Comparison of ENCODE assay signal across 8 cellular contexts in the genomic region with DNA sequence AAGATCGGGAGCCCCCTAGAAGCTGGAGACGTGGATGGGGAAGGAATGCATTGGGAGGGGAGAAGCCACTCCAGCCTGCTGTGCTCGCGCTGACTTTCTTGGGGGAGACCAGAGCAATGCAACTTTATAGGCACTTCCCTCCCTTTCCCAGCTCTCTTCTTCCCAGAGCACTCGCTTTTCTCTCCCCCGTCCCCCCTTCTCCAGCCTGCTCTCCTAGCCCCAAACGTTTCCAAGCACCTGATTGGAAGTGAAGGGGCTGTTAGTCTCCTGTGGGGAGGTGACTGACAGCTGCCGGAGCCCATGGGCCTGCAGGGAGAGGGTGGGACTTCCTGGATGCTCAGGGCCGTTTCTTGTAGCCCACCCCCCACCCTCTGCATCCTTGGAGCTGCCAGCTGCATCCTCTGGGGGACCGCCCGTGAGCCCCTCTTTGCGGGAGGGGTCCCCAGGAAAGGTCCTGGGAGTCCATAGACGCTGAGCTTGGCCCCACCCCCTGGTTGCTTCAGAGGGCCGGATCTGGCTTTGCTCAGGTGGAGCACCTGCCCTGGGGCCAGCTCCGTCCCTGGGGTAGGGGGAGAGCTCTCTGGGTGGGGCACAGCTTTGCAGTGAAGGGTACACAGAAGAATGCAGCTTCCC. TPM values are rescaled to one million over a fixed set of nuclear protein-coding genes. Genes with fewer than 3 reads are reported as not detected.
DNase-seq lines count a peak whose midpoint lies in the region; ATAC-seq and TF ChIP-seq lines count a peak whose summit lies in the region.

No MANE protein-coding gene starts in this region.

- POLR2A ChIA-PET in PC-3 (lab: Charles Lee; ENCODE audit: unreplicated experiment), result no interaction called here

- no TSS peak for BruUV-seq in PC-3 (replicated peaks; lab: Mats Ljungman, UMichigan)

- peaks cover 28% of the 10 kb centered on the region for H3K79me2 ChIP-seq in PC-3 (ENCODE audit: low read length)

- TF ChIP-seq CTCF in GM20000 (IDR thresholded peaks at IDR 0.05; ENCODE audit: extremely low read depth, missing control alignments) (no peak), PC-3 (conservative IDR thresholded peaks at IDR 0.05; ENCODE audit: low read depth, low read length) (no peak), choroid plexus epithelial cell (conservative IDR thresholded peaks at IDR 0.05; ENCODE audit: low read depth, low read length) (no peak), omental fat pad (IDR thresholded peaks at IDR 0.05) (no peak)

- no peak overlapping the region for H3K27ac ChIP-seq in PC-3 (ENCODE audit: low read length)
- H3K27ac ChIP-seq in muscle layer of colon (ENCODE audit: low read depth, low read length), result peak overlapping the region; percentile 27

- no peaks in the 10 kb centered on the region for H3K9me2 ChIP-seq in PC-3 (replicated peaks; ENCODE audit: low read length)

- H3K9me3 ChIP-seq in PC-3 (ENCODE audit: low read length) (no peaks in the 10 kb centered on the region), muscle layer of colon (ENCODE audit: low read length) (no peaks in the 10 kb centered on the region)

- intact Hi-C loops in PC-3 (cut with micrococcal nuclease), result loop anchor here (5.0 kb wide), 1 partner anchor 43 kb away; a partner anchor contains a TSS

- no peaks in the 10 kb centered on the region for H3F3A ChIP-seq in PC-3 (ENCODE audit: low read length, unreplicated experiment)

- no peak overlapping the region for H3K4me2 ChIP-seq in PC-3 (ENCODE audit: low read length)

- no peaks in the 10 kb centered on the region for H3K27me3 ChIP-seq in PC-3 (ENCODE audit: low read length)
- H3K27me3 ChIP-seq in muscle layer of colon (ENCODE audit: control insufficient read depth in 1 of 2, insufficient read depth in 2 of 2, low read length in 2 of 2), result no peaks in the 10 kb centered on the region

- no peaks in the 10 kb centered on the region for H4K20me1 ChIP-seq in PC-3 (ENCODE audit: low read length)

- DNase-seq in Ammon's horn (ENCODE audit: low spot score), result peak; percentile 82
- peak; percentile 85 for DNase-seq in GM20000 (ENCODE audit: low spot score)
- peak; percentile 12 for DNase-seq in PC-3
- DNase-seq in choroid plexus epithelial cell (ENCODE audit: low read depth), result peak; percentile 82
- no peak for DNase-seq in omental fat pad (ENCODE audit: low spot score)

- H3K4me3 ChIP-seq in PC-3 (ENCODE audit: low read length) (no peak overlapping the region), choroid plexus epithelial cell (ENCODE audit: low read depth, low read length) (peak overlapping the region; percentile 78), muscle layer of colon (ENCODE audit: low read depth in 1 of 2, low read length in 2 of 2) (peak overlapping the region in 1 of 2 donors; percentile 28)

- H2AFZ ChIP-seq in PC-3 (ENCODE audit: low read length), result no peak overlapping the region

- no peak overlapping the region for H3K9ac ChIP-seq in PC-3 (ENCODE audit: low read length)
- no peak overlapping the region for H3K9ac ChIP-seq in muscle layer of colon (ENCODE audit: low read length)

- CTCF ChIA-PET in PC-3 (lab: Charles Lee), result no interaction called here

- ATAC-seq in PC-3, result no peak
- ATAC-seq in GM21529 (IDR thresholded peaks at IDR 0.05; ENCODE audit: unreplicated experiment), result no peak
- no peak for ATAC-seq in HG02852 (IDR thresholded peaks at IDR 0.05; ENCODE audit: unreplicated experiment)
- no peak for ATAC-seq in omental fat pad (ENCODE audit: low FRiP score)

- peaks cover 13% of the 10 kb centered on the region; the same call in 1 of the 2 replicates for H3K36me3 ChIP-seq in PC-3 (ENCODE audit: low read depth, low read length)
- peaks cover 13% of the 10 kb centered on the region for H3K36me3 ChIP-seq in muscle layer of colon (ENCODE audit: insufficient read depth, low read length)

- peaks cover 13% of the 10 kb centered on the region; the same call in 1 of the 2 replicates for H3K4me1 ChIP-seq in PC-3 (ENCODE audit: insufficient read depth, low read length)
- peaks cover 21% of the 10 kb centered on the region for H3K4me1 ChIP-seq in muscle layer of colon (ENCODE audit: insufficient read depth, low read length)

RNA-seq across cellular contexts. Expression of a gene that starts 2.5 kb away (rescaled TPM):
- total RNA-seq in PC-3 (2014; rRNA removed), result 111 and 165 TPM in 2 replicates
- total RNA-seq in omental fat pad, result 10 to 100 TPM; 17.3 to 40.8 (median 25.2) TPM

RNA-seq across cellular contexts. Expression of a gene that starts 17.0 kb away (rescaled TPM):
- total RNA-seq in PC-3 (2014; rRNA removed) (64.0 and 86.1 TPM in 2 replicates), omental fat pad (100 to 1,000 TPM in 2 of 4 donors, 10 to 100 TPM in 2; 62.7 to 128 (median 88.6) TPM)

RNA-seq across cellular contexts. Expression of a gene that starts 43.7 kb away (rescaled TPM):
- total RNA-seq in PC-3 (2014; rRNA removed), result 9.1 and 9.8 TPM in 2 replicates
- 1,000 to 10,000 TPM in 1 of 4 donors, 100 to 1,000 TPM in 3; 183 to 2,054 (median 453) TPM for total RNA-seq in omental fat pad

Comparison
In these comparisons a context has a peak if more than half of its experiments do, and no peak if none do; other contexts are left out.
1. RNA of a gene that starts 43.7 kb away (total RNA-seq): 183 to 2,054 TPM in omental fat pad; 9.1 to 9.8 TPM in PC-3; every median in the first group is over 10 times any median in the second.